ENCODE assay signal across 2 cellular contexts in genomic region chr6:116624036-116624805, GRCh38.
A peak's percentile ranks its signal among the peaks of the same experiment; 100 is the strongest.
TF ChIP-seq lines count a peak whose summit lies in the region.

No MANE protein-coding gene starts in this region.

TF ChIP-seq in A549, 52 proteins besides CTCF, POLR2A, EP300 and RAD21:
- peak; percentile 29 for TF ChIP-seq MAFK (IDR thresholded peaks at IDR 0.05; ENCODE audit: partially characterized antibody)
- no peak for TF ChIP-seq JUNB (IDR thresholded peaks at IDR 0.05)
- TF ChIP-seq NR3C1 (IDR thresholded peaks at IDR 0.05): no peak
- no peak for TF ChIP-seq POLR2AphosphoS2 (conservative IDR thresholded peaks at IDR 0.05; ENCODE audit: low read length)

TF ChIP-seq in GM12891, 5 proteins besides CTCF, POLR2A, EP300 and RAD21:
- TF ChIP-seq SPI1 (IDR thresholded peaks at IDR 0.05; ENCODE audit: low read depth, low read length) (no peak), PAX5 (IDR thresholded peaks at IDR 0.05; ENCODE audit: insufficient read depth, low read length, severe bottlenecking) (no peak), POLR2AphosphoS5 (IDR thresholded peaks at IDR 0.05; ENCODE audit: low read depth, low read length) (no peak), POU2F2 (IDR thresholded peaks at IDR 0.05; ENCODE audit: low read depth, low read length) (no peak), TAF1 (IDR thresholded peaks at IDR 0.05; ENCODE audit: low read depth, low read length) (no peak)
